30 cellular contexts compared by ENCODE assay signal in the genomic region with DNA sequence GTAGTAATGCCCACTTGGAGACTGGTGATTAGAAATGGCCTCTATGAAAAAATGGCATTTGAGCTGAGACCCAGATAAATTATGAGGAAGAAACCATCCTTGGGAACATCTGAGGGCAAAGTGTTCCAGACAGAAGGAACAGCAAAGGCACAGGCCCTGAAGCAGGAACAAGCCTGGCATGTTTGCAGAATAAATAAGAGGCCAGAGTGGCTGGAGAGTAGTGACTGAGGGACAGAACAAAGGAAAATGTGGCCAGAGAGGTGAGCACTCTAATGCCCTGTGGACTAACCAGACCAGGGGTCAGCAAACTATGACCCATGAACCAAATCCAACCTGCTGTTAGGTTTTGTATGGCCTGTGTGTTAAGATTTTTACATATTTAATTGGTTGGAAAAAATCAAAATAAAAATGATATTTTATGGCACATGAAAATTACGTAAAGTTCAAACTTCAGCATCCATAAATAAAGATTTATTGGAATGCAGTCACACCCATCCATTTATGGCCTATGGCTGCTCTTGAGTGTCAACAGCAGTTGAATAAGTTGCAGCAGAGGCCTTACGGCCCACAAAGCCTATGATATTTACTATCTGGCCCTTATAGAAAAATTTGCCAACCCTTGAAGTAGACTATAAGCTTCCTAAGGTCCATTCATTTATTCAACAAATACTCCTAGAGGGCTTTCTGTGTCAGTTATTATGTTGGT.
"Had no signal": no experiment of that assay in that cellular context is flagged by ENCODE, and none has a peak within 500 bp of the region (broad histone marks: within the 10 kb centered on the region; RNA-seq: fewer than 3 reads in every experiment).

No MANE protein-coding gene starts in this region.

- H3K79me2 ChIP-seq: parathyroid adenoma had no signal

- H3K4me1 ChIP-seq: parathyroid adenoma, psoas muscle, right lobe of liver, sigmoid colon, spleen, suprapubic skin, testis, tibial artery, upper lobe of left lung, vagina had no signal

- H3K27ac Mint-ChIP-seq: natural killer cell; nephron; neural progenitor cell; progenitor cell of endocrine pancreas; stimulated activated memory B cell treated with anti-CD40 and anti-IgM and Interleukin-4, amounts not matched to agents 10 μg/mL and 1 μg/mL and 100 μg/mL, for 72 hours; stimulated activated naive CD8-positive, alpha-beta T cell treated with anti-CD3 and anti-CD28 coated beads, Interleukin-15, amount 100 ng/mL, for 72 hours had no signal

- ATAC-seq: natural killer cell; psoas muscle; right cardiac atrium; right lobe of liver; stimulated activated memory B cell treated with anti-CD40 and anti-IgM and Interleukin-4, amounts not matched to agents 10 μg/mL and 1 μg/mL and 100 μg/mL, for 72 hours; stimulated activated naive CD8-positive, alpha-beta T cell treated with anti-CD3 and anti-CD28 coated beads, Interleukin-15, amount 100 ng/mL, for 72 hours; stimulated activated naive CD8-positive, alpha-beta T cell treated with anti-CD3 and anti-CD28 coated beads, Interleukin-15, Interleukin-2, amounts not matched to agents 100 U/mL and 50 U/mL, for 24 hours had no signal

- DNase-seq: natural killer cell; occipital lobe; ovary; posterior cingulate gyrus; psoas muscle; right cardiac atrium; right lobe of liver; sigmoid colon; spleen; stimulated activated CD4-positive, alpha-beta T cell treated with anti-CD3 and anti-CD28 coated beads, Interleukin-12 subunit alpha, Interleukin-12 subunit beta, amount 100 ng/mL, for 4 hours; stimulated activated CD4-positive, alpha-beta T cell treated with anti-CD3 and anti-CD28 coated beads, Interleukin-1b, Interleukin-23, amount 100 ng/mL, for 48 hours; stimulated activated CD4-positive, alpha-beta T cell treated with anti-CD3 and anti-CD28 coated beads, Interleukin-4, amount 100 ng/mL, for 1 hour; stimulated activated CD4-positive, alpha-beta T cell treated with anti-CD3 and anti-CD28 coated beads, Interleukin-4, amount 100 ng/mL, for 4 hours; stimulated activated CD8-positive, alpha-beta memory T cell treated with anti-CD3 and anti-CD28 coated beads, Interleukin-4, amount 100 ng/mL, for 48 hours; stimulated activated naive CD4-positive, alpha-beta T cell; stimulated activated naive CD8-positive, alpha-beta T cell treated with anti-CD3 and anti-CD28 coated beads, Interleukin-15, amount 100 ng/mL, for 72 hours; stimulated activated naive CD8-positive, alpha-beta T cell treated with anti-CD3 and anti-CD28 coated beads, Interleukin-15, Interleukin-2, amounts not matched to agents 100 U/mL and 50 U/mL, for 24 hours; substantia nigra; testis; tibial artery; trophoblast cell; upper lobe of left lung had no signal

- H3K4me1 Mint-ChIP-seq: natural killer cell; stimulated activated memory B cell treated with anti-CD40 and anti-IgM and Interleukin-4, amounts not matched to agents 10 μg/mL and 1 μg/mL and 100 μg/mL, for 72 hours; stimulated activated naive CD8-positive, alpha-beta T cell treated with anti-CD3 and anti-CD28 coated beads, Interleukin-15, amount 100 ng/mL, for 72 hours had no signal

- H3K27me3 ChIP-seq: neural progenitor cell, ovary, right lobe of liver, sigmoid colon, spleen, suprapubic skin, testis, tibial artery, upper lobe of left lung, vagina had no signal

- H2AFZ ChIP-seq: neural progenitor cell, parathyroid adenoma had no signal

- H3K36me3 ChIP-seq: neural progenitor cell, ovary, right lobe of liver, sigmoid colon, spleen, suprapubic skin, tibial artery, upper lobe of left lung, vagina had no signal

- H3K27ac ChIP-seq: neural progenitor cell, ovary, parathyroid adenoma, psoas muscle, right lobe of liver, sigmoid colon, spleen, suprapubic skin, testis, tibial artery, upper lobe of left lung, vagina had no signal

- H3K9me3 Mint-ChIP-seq: natural killer cell; nephron; neural progenitor cell; stimulated activated memory B cell treated with anti-CD40 and anti-IgM and Interleukin-4, amounts not matched to agents 10 μg/mL and 1 μg/mL and 100 μg/mL, for 72 hours; stimulated activated naive CD8-positive, alpha-beta T cell treated with anti-CD3 and anti-CD28 coated beads, Interleukin-15, amount 100 ng/mL, for 72 hours had no signal

- H3K9me3 ChIP-seq: ovary, psoas muscle, right lobe of liver, spleen, suprapubic skin, testis, tibial artery, upper lobe of left lung, vagina had no signal

- H3K36me3 Mint-ChIP-seq: natural killer cell; neural progenitor cell; stimulated activated memory B cell treated with anti-CD40 and anti-IgM and Interleukin-4, amounts not matched to agents 10 μg/mL and 1 μg/mL and 100 μg/mL, for 72 hours had no signal

- H3K27me3 Mint-ChIP-seq: progenitor cell of endocrine pancreas; stimulated activated memory B cell treated with anti-CD40 and anti-IgM and Interleukin-4, amounts not matched to agents 10 μg/mL and 1 μg/mL and 100 μg/mL, for 72 hours; stimulated activated naive CD8-positive, alpha-beta T cell treated with anti-CD3 and anti-CD28 coated beads, Interleukin-15, amount 100 ng/mL, for 72 hours had no signal

- H3K4me3 Mint-ChIP-seq: natural killer cell; nephron; neural progenitor cell; stimulated activated memory B cell treated with anti-CD40 and anti-IgM and Interleukin-4, amounts not matched to agents 10 μg/mL and 1 μg/mL and 100 μg/mL, for 72 hours; stimulated activated naive CD8-positive, alpha-beta T cell treated with anti-CD3 and anti-CD28 coated beads, Interleukin-15, amount 100 ng/mL, for 72 hours had no signal

- H3K4me3 ChIP-seq: neural progenitor cell, ovary, psoas muscle, right lobe of liver, sigmoid colon, smooth muscle cell, spleen, suprapubic skin, testis, tibial artery, upper lobe of left lung, vagina had no signal

- H3K4me2 ChIP-seq: neural progenitor cell, smooth muscle cell had no signal
